11 cellular contexts compared by ENCODE assay signal in genomic region chr21:14541840-14542495, GRCh38. TPM values are rescaled to one million over a fixed set of nuclear protein-coding genes. Genes with fewer than 3 reads are reported as not detected.
A peak's percentile ranks its signal among the peaks of the same experiment; 100 is the strongest.
DNase-seq lines count a peak whose midpoint lies in the region; ATAC-seq, FAIRE-seq and TF ChIP-seq lines count a peak whose summit lies in the region.
"Had no signal": no experiment of that assay in that cellular context is flagged by ENCODE, and none has a peak within 500 bp of the region (broad histone marks: within the 10 kb centered on the region; RNA-seq: fewer than 3 reads in every experiment).

No MANE protein-coding gene starts in this region.

- TF ChIP-seq CTCF in neural progenitor cell (IDR thresholded peaks at IDR 0.05), result no peak

- no peaks in the 10 kb centered on the region for H3K27me3 ChIP-seq in neural progenitor cell

- H3K27ac Mint-ChIP-seq in T-helper 1 cell treated with Interleukin-12 subunit alpha and Interleukin-12 subunit beta and Interleukin-4 antibody, amounts not matched to agents 30 μg/mL and 1 μg/mL, for 36 hours, result peak overlapping the region; percentile 94
- no peak overlapping the region for H3K27ac Mint-ChIP-seq in neural progenitor cell
- H3K27ac Mint-ChIP-seq: WTC11 had no signal

- H3F3A ChIP-seq in neural progenitor cell (ENCODE audit: low read depth), result no peaks in the 10 kb centered on the region

- H3K4me2 ChIP-seq in neural progenitor cell, result no peak overlapping the region

- no peaks in the 10 kb centered on the region for H3K27me3 Mint-ChIP-seq in T-helper 1 cell treated with Interleukin-12 subunit alpha and Interleukin-12 subunit beta and Interleukin-4 antibody, amounts not matched to agents 30 μg/mL and 1 μg/mL, for 36 hours (ENCODE audit: low read depth)
- no peaks in the 10 kb centered on the region for H3K27me3 Mint-ChIP-seq in neural progenitor cell (ENCODE audit: insufficient read depth, low read depth)

- H2AFZ ChIP-seq in neural progenitor cell (replicated peaks), result no peak overlapping the region

- no peak overlapping the region for H3K4me3 ChIP-seq in neural progenitor cell

- no peaks in the 10 kb centered on the region for H3K4me1 ChIP-seq in neural progenitor cell

- H3K36me3 ChIP-seq in neural progenitor cell, result no peaks in the 10 kb centered on the region

- H3K36me3 Mint-ChIP-seq in T-helper 1 cell treated with Interleukin-12 subunit alpha and Interleukin-12 subunit beta and Interleukin-4 antibody, amounts not matched to agents 30 μg/mL and 1 μg/mL, for 36 hours (ENCODE audit: low read depth), result peaks cover 51% of the 10 kb centered on the region
- no peaks in the 10 kb centered on the region for H3K36me3 Mint-ChIP-seq in neural progenitor cell

- TF ChIP-seq POLR2A in GM12891 (IDR thresholded peaks at IDR 0.05; ENCODE audit: low read depth, low read length) (no peak), erythroblast (IDR thresholded peaks at IDR 0.05; ENCODE audit: low read length) (peak; percentile 8)

- no peaks in the 10 kb centered on the region for H3K9me3 ChIP-seq in neural progenitor cell (ENCODE audit: low read depth)

- peak; percentile 72 for FAIRE-seq in GM12891 (lab: Jason Lieb, UNC)

- no peaks in the 10 kb centered on the region for H3K79me2 ChIP-seq in neural progenitor cell (ENCODE audit: low read depth)

- H3K27ac ChIP-seq in neural progenitor cell, result no peak overlapping the region

- ATAC-seq in HG03045 (IDR thresholded peaks at IDR 0.05; ENCODE audit: unreplicated experiment), result no peak
- no peak for ATAC-seq in HG02973 (IDR thresholded peaks at IDR 0.05; ENCODE audit: unreplicated experiment)
- ATAC-seq: WTC11 had no signal

- H3K9ac ChIP-seq in neural progenitor cell, result no peak overlapping the region

- peak overlapping the region; percentile 93 for H3K4me3 Mint-ChIP-seq in T-helper 1 cell treated with Interleukin-12 subunit alpha and Interleukin-12 subunit beta and Interleukin-4 antibody, amounts not matched to agents 30 μg/mL and 1 μg/mL, for 36 hours
- H3K4me3 Mint-ChIP-seq in neural progenitor cell, result no peak overlapping the region
- H3K4me3 Mint-ChIP-seq: WTC11 had no signal

- DNase-seq in Ammon's horn (ENCODE audit: low spot score), result peak; percentile 10
- DNase-seq in GM12891 (ENCODE audit: insufficient read length, low spot score), result no peak
- peak; percentile 57 to 59 for DNase-seq in erythroblast (lab: John Stamatoyannopoulos, UW)
- no peak for DNase-seq in occipital lobe (lab: John Stamatoyannopoulos, UW)
- DNase-seq in neural progenitor cell (ENCODE audit: low spot score), result no peak
- DNase-seq: cortex of kidney, NCI-H446 had no signal

- peaks cover 16% of the 10 kb centered on the region for H3K9me3 Mint-ChIP-seq in T-helper 1 cell treated with Interleukin-12 subunit alpha and Interleukin-12 subunit beta and Interleukin-4 antibody, amounts not matched to agents 30 μg/mL and 1 μg/mL, for 36 hours
- peaks cover 5% of the 10 kb centered on the region for H3K9me3 Mint-ChIP-seq in neural progenitor cell

- H4K20me1 ChIP-seq in neural progenitor cell (ENCODE audit: low read depth), result no peaks in the 10 kb centered on the region

- peaks cover 57% of the 10 kb centered on the region for H3K4me1 Mint-ChIP-seq in T-helper 1 cell treated with Interleukin-12 subunit alpha and Interleukin-12 subunit beta and Interleukin-4 antibody, amounts not matched to agents 30 μg/mL and 1 μg/mL, for 36 hours (ENCODE audit: low read depth)
- no peaks in the 10 kb centered on the region for H3K4me1 Mint-ChIP-seq in neural progenitor cell
- H3K4me1 Mint-ChIP-seq: WTC11 had no signal

TF ChIP-seq in GM12891, 5 proteins besides CTCF, POLR2A, EP300 and RAD21:
- TF ChIP-seq POU2F2 (IDR thresholded peaks at IDR 0.05; ENCODE audit: low read depth, low read length), result no peak
- TF ChIP-seq SPI1 (IDR thresholded peaks at IDR 0.05; ENCODE audit: low read depth, low read length), result no peak
- no peak for TF ChIP-seq TAF1 (IDR thresholded peaks at IDR 0.05; ENCODE audit: low read depth, low read length)

RNA-seq across cellular contexts. Expression of gene SAMSN1, which starts 4.1 kb away (rescaled TPM):
- 61.8 TPM for polyA plus RNA-seq in GM12891 (2012; ENCODE audit: low read depth, missing spikeins)
- total RNA-seq in occipital lobe, result 5.8 TPM
- 1.2 TPM in 1 of 2 replicates, not detected in the other for total RNA-seq in neural progenitor cell (ENCODE audit: low replicate concordance)

Comparison
In these comparisons a context has a peak if more than half of its experiments do, and no peak if none do; other contexts are left out.
1. DNase-seq: peak in Ammon's horn (single experiment) and erythroblast (2 of 2); none in GM12891 (single experiment), occipital lobe (single experiment) and neural progenitor cell (single experiment).